ENCODE assay signal across 8 cellular contexts in the genomic region with DNA sequence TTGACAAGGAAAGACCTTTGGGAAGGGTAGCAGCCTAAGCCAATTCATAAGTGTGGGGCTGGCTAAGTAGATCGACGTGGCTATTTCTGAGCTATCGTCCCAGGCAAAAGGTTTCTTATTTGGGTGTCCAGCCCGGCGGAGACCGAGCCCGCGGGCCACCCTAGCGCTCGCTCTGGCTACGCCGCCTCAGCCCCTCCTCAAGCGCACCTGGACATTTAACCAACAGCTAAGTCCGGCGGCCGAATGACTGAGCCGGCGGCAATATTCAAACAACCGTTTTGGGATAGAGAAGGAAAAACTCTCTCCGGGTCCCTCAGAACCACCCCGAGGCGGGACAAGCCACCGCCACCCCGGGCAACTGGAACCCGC. TPM values are rescaled to one million over a fixed set of nuclear protein-coding genes. Genes with fewer than 3 reads are reported as not detected.
A peak's percentile ranks its signal among the peaks of the same experiment; 100 is the strongest.
DNase-seq lines count a peak whose midpoint lies in the region; ATAC-seq and TF ChIP-seq lines count a peak whose summit lies in the region.

No MANE protein-coding gene starts in this region.

- no peak for TF ChIP-seq POLR2A in prostate gland (IDR thresholded peaks at IDR 0.05)

- H3K9me2 ChIP-seq in hepatocyte (replicated peaks; ENCODE audit: insufficient read depth), result no peaks in the 10 kb centered on the region

- peak overlapping the region; percentile 92 for H2AFZ ChIP-seq in hepatocyte

- no peaks in the 10 kb centered on the region for H3K27me3 Mint-ChIP-seq in activated naive CD8-positive, alpha-beta T cell treated with anti-CD3 and anti-CD28 coated beads, Interleukin-2, amount 50 U/mL, for 24 hours

- H3K4me3 ChIP-seq in GM06990 (replicated peaks; ENCODE audit: low read depth, low read length), result peak overlapping the region; percentile 84
- H3K4me3 ChIP-seq in hepatocyte, result peak overlapping the region; percentile 88
- H3K4me3 ChIP-seq in prostate gland, result peak overlapping the region; percentile 82 to 87

- intact Hi-C loops in prostate gland (cut with DNase I), result no loop called here

- H3K36me3 ChIP-seq in GM06990 (ENCODE audit: control insufficient read depth, insufficient read depth, low read length), result no peaks in the 10 kb centered on the region
- H3K36me3 ChIP-seq in hepatocyte (replicated peaks; ENCODE audit: insufficient read depth, low read depth), result no peaks in the 10 kb centered on the region
- H3K36me3 ChIP-seq in prostate gland, result no peaks in the 10 kb centered on the region

- H3K27ac ChIP-seq in hepatocyte, result peak overlapping the region; percentile 95
- H3K27ac ChIP-seq in prostate gland, result peak overlapping the region; percentile 93 to 95

- peak overlapping the region; percentile 76 for H3K27ac Mint-ChIP-seq in activated naive CD8-positive, alpha-beta T cell treated with anti-CD3 and anti-CD28 coated beads, Interleukin-2, amount 50 U/mL, for 24 hours

- peak; percentile 18 for ATAC-seq in GM21619 (IDR thresholded peaks at IDR 0.05; ENCODE audit: unreplicated experiment)
- ATAC-seq in activated naive CD8-positive, alpha-beta T cell treated with anti-CD3 and anti-CD28 coated beads, Interleukin-2, amount 50 U/mL, for 24 hours, result peak; percentile 8

- H3K27me3 ChIP-seq in GM06990 (replicated peaks; ENCODE audit: control insufficient read depth, insufficient read depth, low read length) (no peaks in the 10 kb centered on the region), hepatocyte (no peaks in the 10 kb centered on the region), prostate gland (replicated peaks; ENCODE audit: insufficient read depth) (no peaks in the 10 kb centered on the region)

- H3K9me3 ChIP-seq in hepatocyte (ENCODE audit: low read depth), result no peaks in the 10 kb centered on the region
- H3K9me3 ChIP-seq in prostate gland, result no peaks in the 10 kb centered on the region

- TF ChIP-seq CTCF in GM06990 (IDR thresholded peaks at IDR 0.05; ENCODE audit: insufficient read depth, low read length, poor library complexity, severe bottlenecking), result no peak
- TF ChIP-seq CTCF in hepatocyte (IDR thresholded peaks at IDR 0.05; ENCODE audit: poor library complexity), result no peak
- TF ChIP-seq CTCF in prostate gland (IDR thresholded peaks at IDR 0.05), result no peak

- DNase-seq in GM06990 (ENCODE audit: extremely low read depth, insufficient read length), result no peak
- DNase-seq in HuH-7 (ENCODE audit: low spot score), result peak; percentile 45
- no peak for DNase-seq in activated naive CD8-positive, alpha-beta T cell treated with anti-CD3 and anti-CD28 coated beads, Interleukin-2, amount 50 U/mL, for 24 hours
- peak; percentile 71 for DNase-seq in hepatocyte (ENCODE audit: low spot score)
- DNase-seq in prostate gland (ENCODE audit: low spot score), result peak; percentile 55
- no peak for DNase-seq in retina
- no peak for DNase-seq in NCI-H1930 (lab: John Stamatoyannopoulos, UW)

- no peaks in the 10 kb centered on the region for H4K20me1 ChIP-seq in hepatocyte (ENCODE audit: insufficient read depth, poor library complexity, severe bottlenecking)

- H3K79me2 ChIP-seq in hepatocyte, result peaks cover 35% of the 10 kb centered on the region

- peak overlapping the region; percentile 86 for H3K4me3 Mint-ChIP-seq in activated naive CD8-positive, alpha-beta T cell treated with anti-CD3 and anti-CD28 coated beads, Interleukin-2, amount 50 U/mL, for 24 hours

- peaks cover 41% of the 10 kb centered on the region for H3K4me1 Mint-ChIP-seq in activated naive CD8-positive, alpha-beta T cell treated with anti-CD3 and anti-CD28 coated beads, Interleukin-2, amount 50 U/mL, for 24 hours

- WGBS in hepatocyte (ENCODE audit: low lambda C conversion rate, missing lambda C conversion rate), result under 1% methylated on average over 25 of the region's 25 CpGs
- 0% methylated on average over 10 of the region's 25 CpGs for WGBS in prostate gland

- no peaks in the 10 kb centered on the region for H3K9me3 Mint-ChIP-seq in activated naive CD8-positive, alpha-beta T cell treated with anti-CD3 and anti-CD28 coated beads, Interleukin-2, amount 50 U/mL, for 24 hours

- peaks cover 4% of the 10 kb centered on the region for H3K4me1 ChIP-seq in hepatocyte (ENCODE audit: insufficient read depth)
- peaks cover 2% of the 10 kb centered on the region for H3K4me1 ChIP-seq in prostate gland (replicated peaks)

- H3K36me3 Mint-ChIP-seq in activated naive CD8-positive, alpha-beta T cell treated with anti-CD3 and anti-CD28 coated beads, Interleukin-2, amount 50 U/mL, for 24 hours (ENCODE audit: low read depth), result no peaks in the 10 kb centered on the region

- H3K4me2 ChIP-seq in hepatocyte, result peak overlapping the region; percentile 82

RNA-seq across cellular contexts. Expression of a gene that starts 0.5 kb away (rescaled TPM):
- total RNA-seq in hepatocyte (31.1 and 32.9 TPM in 2 replicates), prostate gland (10 to 100 TPM; 52.9 to 66.2 TPM)
- 20.7 and 21.2 TPM in 2 replicates for polyA plus RNA-seq in hepatocyte

RNA-seq across cellular contexts. Expression of a gene that starts 27.9 kb away (rescaled TPM):
- total RNA-seq in hepatocyte (4.5 and 9.1 TPM in 2 replicates), prostate gland (1 to 10 TPM; 2.5 to 9.8 TPM)
- 2.9 and 4.3 TPM in 2 replicates for polyA plus RNA-seq in hepatocyte

Comparison
In these comparisons a context has a peak if more than half of its experiments do, and no peak if none do; other contexts are left out.
1. DNase-seq: peak in HuH-7 (single experiment), hepatocyte (single experiment) and prostate gland (single experiment); none in GM06990 (single experiment), activated naive CD8-positive, alpha-beta T cell treated with anti-CD3 and anti-CD28 coated beads, Interleukin-2, amount 50 U/mL, for 24 hours (single experiment), retina (single experiment) and NCI-H1930 (0 of 2).
2. Peak in every context shown above with its lines, with median percentiles within 50 percentile points of each other: H3K4me3 ChIP-seq.